21 cellular contexts compared by ENCODE assay signal in the genomic region with DNA sequence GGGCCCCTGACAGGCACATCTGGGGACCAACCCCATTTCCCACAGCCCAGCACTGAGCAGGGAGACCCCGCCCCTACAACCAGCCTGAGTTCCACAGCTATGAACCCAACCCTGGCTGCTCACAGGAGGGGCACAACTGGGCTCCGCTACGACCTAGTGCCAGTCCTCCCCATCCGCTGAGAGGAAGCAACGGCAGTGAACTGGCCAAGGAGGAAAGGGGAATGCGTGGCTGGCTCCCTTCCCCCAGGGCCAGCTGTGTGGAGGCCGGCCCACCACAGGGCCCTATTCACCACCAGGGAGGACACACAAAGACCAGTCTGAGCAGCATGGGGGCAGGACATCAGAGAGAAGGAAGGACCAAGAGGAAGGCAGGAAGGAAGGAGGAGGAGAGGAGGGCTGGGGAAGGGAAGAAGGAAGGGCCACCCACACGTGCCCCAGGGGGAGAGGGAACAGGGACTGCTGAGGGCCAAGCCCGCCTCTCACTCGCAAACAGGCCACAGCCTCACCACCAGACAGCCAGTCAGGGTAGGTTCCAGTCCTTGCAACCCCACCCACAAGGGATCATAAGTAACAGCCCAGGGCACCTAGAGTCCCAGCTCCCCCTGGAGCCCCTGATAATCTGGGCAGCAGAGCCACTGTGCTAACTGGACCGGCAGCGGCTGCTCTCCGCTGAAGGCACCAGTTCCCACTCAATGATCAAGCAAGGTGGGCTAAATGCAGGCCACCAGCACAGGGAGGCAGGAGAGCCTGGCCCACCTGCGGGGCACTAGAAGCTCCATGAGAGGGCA. TPM values are rescaled to one million over a fixed set of nuclear protein-coding genes. Genes with fewer than 3 reads are reported as not detected.
DNase-seq lines count a peak whose midpoint lies in the region; ATAC-seq and TF ChIP-seq lines count a peak whose summit lies in the region.
"Had no signal": no experiment of that assay in that cellular context is flagged by ENCODE, and none has a peak within 500 bp of the region (broad histone marks: within the 10 kb centered on the region; RNA-seq: fewer than 3 reads in every experiment).

No MANE protein-coding gene starts in this region.

- H2BK5ac ChIP-seq in mesenchymal stem cell (ENCODE audit: low read depth, low read length, poor library complexity, severe bottlenecking) = no peak overlapping the region

- no peak overlapping the region for H3K23ac ChIP-seq in mesenchymal stem cell (ENCODE audit: low read length in 2 of 2)

- H3K18ac ChIP-seq in mesenchymal stem cell (ENCODE audit: low read depth in 1 of 2, low read length in 2 of 2) = no peak overlapping the region

- peak overlapping the region; percentile 39 for H4K91ac ChIP-seq in mesenchymal stem cell (ENCODE audit: low read length)

- ATAC-seq in GM18517 (IDR thresholded peaks at IDR 0.05; ENCODE audit: unreplicated experiment) = no peak
- ATAC-seq: CD8-positive, alpha-beta T cell; Right ventricle myocardium inferior had no signal

- TF ChIP-seq CTCF in smooth muscle cell (IDR thresholded peaks at IDR 0.05; ENCODE audit: borderline replicate concordance, insufficient read depth, poor library complexity, severe bottlenecking) = no peak

- H3F3A ChIP-seq in smooth muscle cell (ENCODE audit: low read depth) = no peaks in the 10 kb centered on the region

- DNase-seq in Ammon's horn (ENCODE audit: low spot score) (peak; percentile 70), amygdala (lab: John Stamatoyannopoulos, UW) (peak in 40 of 56 donors; percentile 7 to 74 (median 42)), mesenchymal stem cell (no peak), smooth muscle cell (lab: John Stamatoyannopoulos, UW; ENCODE audit: unreplicated experiment) (no peak), COLO668 (lab: John Stamatoyannopoulos, UW; ENCODE audit: unreplicated experiment) (no peak)
- DNase-seq: activated CD4-positive, CD25-positive, alpha-beta regulatory T cell; activated effector memory CD4-positive, alpha-beta T cell treated with Interleukin-2 at 50 U/mL for 16 hours; aorta; CD8-positive, alpha-beta T cell; cortex of kidney; EL; kidney glomerular epithelial cell; NCI-H1417 treated with DMSO at 0.1 percent for 48 hours; NCI-H345; stimulated activated naive CD4-positive, alpha-beta T cell treated with Interleukin-2 at 50 U/mL for 16 hours; T-helper 1 cell had no signal

- peaks cover 97 to 99% of the 10 kb centered on the region in 2 experiments for H3K36me3 ChIP-seq in mesenchymal stem cell (ENCODE audit: control insufficient read depth in 1 of 2, insufficient read depth in 2 of 2, low read depth in 1 of 2, low read length in 2 of 2)
- H3K36me3 ChIP-seq in smooth muscle cell (ENCODE audit: low read depth) = no peaks in the 10 kb centered on the region

- no peak overlapping the region for H4K8ac ChIP-seq in mesenchymal stem cell (ENCODE audit: low read length)

- no peak overlapping the region for H3K4me3 ChIP-seq in mesenchymal stem cell (ENCODE audit: insufficient read depth in 1 of 2, low read depth in 1 of 2, low read length in 2 of 2)
- H3K4me3 ChIP-seq in smooth muscle cell = no peak overlapping the region
- H3K4me3 ChIP-seq: esophagus muscularis mucosa had no signal

- no peak overlapping the region for H2BK12ac ChIP-seq in mesenchymal stem cell (ENCODE audit: low read length in 2 of 2)

- H3K4me1 ChIP-seq in mesenchymal stem cell (ENCODE audit: control insufficient read depth, insufficient read depth, low read depth, low read length) (no peaks in the 10 kb centered on the region), smooth muscle cell (ENCODE audit: low read depth) (no peaks in the 10 kb centered on the region)
- H3K4me1 ChIP-seq: esophagus muscularis mucosa, parathyroid adenoma had no signal

- H3K14ac ChIP-seq in mesenchymal stem cell (ENCODE audit: low read length in 2 of 2) = no peak overlapping the region

- no peak overlapping the region for H2AK5ac ChIP-seq in mesenchymal stem cell (ENCODE audit: low read length, severe bottlenecking)

- 92% methylated on average over 14 of the region's 14 CpGs for WGBS in mesenchymal stem cell
- 82% methylated on average over 14 of the region's 14 CpGs for WGBS in smooth muscle cell (ENCODE audit: low lambda C conversion rate)

- H3K9me3 ChIP-seq in mesenchymal stem cell (ENCODE audit: control insufficient read depth, low read length) (no peaks in the 10 kb centered on the region), smooth muscle cell (replicated peaks; ENCODE audit: low read depth) (no peaks in the 10 kb centered on the region)
- H3K9me3 ChIP-seq: esophagus muscularis mucosa had no signal

- H2BK120ac ChIP-seq in mesenchymal stem cell (ENCODE audit: low read depth, low read length) = no peak overlapping the region

- no peaks in the 10 kb centered on the region for H3K27me3 ChIP-seq in mesenchymal stem cell (ENCODE audit: control insufficient read depth in 1 of 2, insufficient read depth in 1 of 2, low read length in 2 of 2)
- H3K27me3 ChIP-seq in smooth muscle cell (ENCODE audit: low read depth) = no peaks in the 10 kb centered on the region
- H3K27me3 ChIP-seq: esophagus muscularis mucosa had no signal

- H3K27ac ChIP-seq in mesenchymal stem cell (ENCODE audit: low read length, poor library complexity, severe bottlenecking) (no peak overlapping the region), smooth muscle cell (ENCODE audit: low read depth) (no peak overlapping the region)
- H3K27ac ChIP-seq: esophagus muscularis mucosa, parathyroid adenoma had no signal

- peak overlapping the region; percentile 18 for H3K9ac ChIP-seq in mesenchymal stem cell (ENCODE audit: low read length)
- H3K9ac ChIP-seq in smooth muscle cell (ENCODE audit: low read depth) = no peak overlapping the region
- H3K9ac ChIP-seq: parathyroid adenoma had no signal

- H3K79me1 ChIP-seq in mesenchymal stem cell (replicated peaks; ENCODE audit: low read length, poor library complexity, severe bottlenecking) = peaks cover 63% of the 10 kb centered on the region

- H2AFZ ChIP-seq in mesenchymal stem cell (ENCODE audit: low read depth, low read length) (no peak overlapping the region), smooth muscle cell (ENCODE audit: low read depth) (no peak overlapping the region)
- H2AFZ ChIP-seq: parathyroid adenoma had no signal

- H3K4me2 ChIP-seq in mesenchymal stem cell (ENCODE audit: low read length, poor library complexity, severe bottlenecking) = no peak overlapping the region
- H3K4me2 ChIP-seq in smooth muscle cell = no peak overlapping the region

- H3K79me2 ChIP-seq in smooth muscle cell (ENCODE audit: low read depth) = no peaks in the 10 kb centered on the region
- H3K79me2 ChIP-seq: parathyroid adenoma had no signal

- H2BK15ac ChIP-seq in mesenchymal stem cell (ENCODE audit: low read depth, poor library complexity, severe bottlenecking) = no peak overlapping the region

- H4K20me1 ChIP-seq in smooth muscle cell (ENCODE audit: low read depth) = no peaks in the 10 kb centered on the region

- H3K4ac ChIP-seq in mesenchymal stem cell (ENCODE audit: low read depth in 1 of 2, low read length in 2 of 2) = no peak overlapping the region

RNA-seq across cellular contexts. Expression of gene GAL3ST1, which starts 8.5 kb away (rescaled TPM):
- polyA plus RNA-seq in mesenchymal stem cell (2013, experiment 1 of 2) = not detected
- polyA plus RNA-seq in mesenchymal stem cell (2013, experiment 2 of 2) = not detected
- total RNA-seq in smooth muscle cell = not detected in 2 replicates
- polyA plus RNA-seq in smooth muscle cell = 0.35 and 0.78 TPM in 2 replicates
- total RNA-seq: CD8-positive, alpha-beta T cell; LHCN-M2 had no signal

RNA-seq across cellular contexts. Expression of gene PES1, which starts 8.7 kb away (rescaled TPM):
- polyA plus RNA-seq in mesenchymal stem cell (2013, experiment 1 of 2) = 48.9 TPM
- 48.6 TPM for polyA plus RNA-seq in mesenchymal stem cell (2013, experiment 2 of 2)
- total RNA-seq in smooth muscle cell = 27.4 and 35.6 TPM in 2 replicates
- polyA plus RNA-seq in smooth muscle cell = 52.7 and 59.4 TPM in 2 replicates

RNA-seq across cellular contexts. Expression of gene TCN2, which starts 24.0 kb away (rescaled TPM):
- 16.2 TPM for polyA plus RNA-seq in mesenchymal stem cell (2013, experiment 1 of 2)
- polyA plus RNA-seq in mesenchymal stem cell (2013, experiment 2 of 2) = 16.3 TPM
- 3.4 and 5.2 TPM in 2 replicates for total RNA-seq in smooth muscle cell
- polyA plus RNA-seq in smooth muscle cell = 3.1 and 3.3 TPM in 2 replicates

RNA-seq across cellular contexts. Expression of gene SEC14L6, which starts 36.4 kb away (rescaled TPM):
- not detected for polyA plus RNA-seq in mesenchymal stem cell (2013, experiment 1 of 2)
- not detected for polyA plus RNA-seq in mesenchymal stem cell (2013, experiment 2 of 2)
- total RNA-seq in smooth muscle cell = 0.09 and 0.13 TPM in 2 replicates
- not detected in 2 replicates for polyA plus RNA-seq in smooth muscle cell
- total RNA-seq: CD8-positive, alpha-beta T cell; LHCN-M2 had no signal

RNA-seq across cellular contexts. Expression of gene SLC35E4, which starts 52.6 kb away (rescaled TPM):
- 4.1 TPM for polyA plus RNA-seq in mesenchymal stem cell (2013, experiment 1 of 2)
- 4.0 TPM for polyA plus RNA-seq in mesenchymal stem cell (2013, experiment 2 of 2)
- 3.6 and 5.0 TPM in 2 replicates for total RNA-seq in smooth muscle cell
- polyA plus RNA-seq in smooth muscle cell = 4.1 and 7.2 TPM in 2 replicates

Comparison
In these comparisons a context has a peak if more than half of its experiments do, and no peak if none do; other contexts are left out.
1. DNase-seq: peak in Ammon's horn (single experiment) and amygdala (40 of 56); none in mesenchymal stem cell (single experiment), smooth muscle cell (single experiment) and COLO668 (single experiment).